Comparison of ENCODE assay signal across 1 cellular context in the genomic region with DNA sequence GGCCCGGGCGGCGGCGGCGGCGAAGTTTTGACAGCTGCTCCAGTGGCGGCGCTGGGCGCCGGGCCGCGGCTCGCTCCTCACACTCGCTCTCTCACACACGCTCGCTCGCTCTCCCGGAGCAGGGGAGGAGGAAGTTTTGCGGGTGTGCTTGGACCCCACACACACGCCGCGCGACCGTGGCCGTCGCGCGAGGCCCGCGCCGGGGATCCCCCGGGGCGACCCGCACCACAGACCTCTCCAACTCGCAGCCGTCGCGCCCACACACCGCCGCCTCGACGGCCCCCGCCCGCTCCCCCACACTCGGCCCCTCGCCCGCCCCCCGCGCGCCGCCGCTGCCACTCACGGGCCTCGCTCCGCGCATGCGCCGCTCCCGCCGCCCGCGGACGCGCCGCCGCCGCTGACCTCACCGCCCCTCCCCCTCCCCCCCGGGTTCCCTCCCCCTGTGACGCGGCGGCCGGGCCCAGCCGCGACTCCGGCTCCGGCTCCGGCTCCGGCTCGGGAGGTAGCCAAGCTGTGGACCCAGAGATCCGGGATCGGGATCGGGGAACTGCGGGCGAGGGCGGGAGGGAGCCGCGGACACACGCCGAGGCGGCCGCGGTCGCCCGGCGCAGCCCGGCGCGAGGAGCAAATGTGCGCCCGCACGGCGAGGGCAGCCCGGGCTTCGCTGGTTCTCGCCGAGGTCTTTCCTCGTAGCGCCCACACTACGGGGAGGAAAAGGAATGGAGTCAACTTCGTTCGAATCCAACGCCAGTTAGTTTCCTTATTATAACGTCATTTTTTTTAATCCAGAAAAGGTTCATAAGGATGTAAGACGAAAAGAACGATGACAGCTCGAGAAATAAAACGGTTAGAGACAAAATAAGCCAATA.
TF ChIP-seq lines count a peak whose summit lies in the region.

No MANE protein-coding gene starts in this region.

TF ChIP-seq in Ishikawa, 13 proteins besides CTCF, POLR2A, EP300 and RAD21 (continued from another document):
- TF ChIP-seq, protein P1, sequence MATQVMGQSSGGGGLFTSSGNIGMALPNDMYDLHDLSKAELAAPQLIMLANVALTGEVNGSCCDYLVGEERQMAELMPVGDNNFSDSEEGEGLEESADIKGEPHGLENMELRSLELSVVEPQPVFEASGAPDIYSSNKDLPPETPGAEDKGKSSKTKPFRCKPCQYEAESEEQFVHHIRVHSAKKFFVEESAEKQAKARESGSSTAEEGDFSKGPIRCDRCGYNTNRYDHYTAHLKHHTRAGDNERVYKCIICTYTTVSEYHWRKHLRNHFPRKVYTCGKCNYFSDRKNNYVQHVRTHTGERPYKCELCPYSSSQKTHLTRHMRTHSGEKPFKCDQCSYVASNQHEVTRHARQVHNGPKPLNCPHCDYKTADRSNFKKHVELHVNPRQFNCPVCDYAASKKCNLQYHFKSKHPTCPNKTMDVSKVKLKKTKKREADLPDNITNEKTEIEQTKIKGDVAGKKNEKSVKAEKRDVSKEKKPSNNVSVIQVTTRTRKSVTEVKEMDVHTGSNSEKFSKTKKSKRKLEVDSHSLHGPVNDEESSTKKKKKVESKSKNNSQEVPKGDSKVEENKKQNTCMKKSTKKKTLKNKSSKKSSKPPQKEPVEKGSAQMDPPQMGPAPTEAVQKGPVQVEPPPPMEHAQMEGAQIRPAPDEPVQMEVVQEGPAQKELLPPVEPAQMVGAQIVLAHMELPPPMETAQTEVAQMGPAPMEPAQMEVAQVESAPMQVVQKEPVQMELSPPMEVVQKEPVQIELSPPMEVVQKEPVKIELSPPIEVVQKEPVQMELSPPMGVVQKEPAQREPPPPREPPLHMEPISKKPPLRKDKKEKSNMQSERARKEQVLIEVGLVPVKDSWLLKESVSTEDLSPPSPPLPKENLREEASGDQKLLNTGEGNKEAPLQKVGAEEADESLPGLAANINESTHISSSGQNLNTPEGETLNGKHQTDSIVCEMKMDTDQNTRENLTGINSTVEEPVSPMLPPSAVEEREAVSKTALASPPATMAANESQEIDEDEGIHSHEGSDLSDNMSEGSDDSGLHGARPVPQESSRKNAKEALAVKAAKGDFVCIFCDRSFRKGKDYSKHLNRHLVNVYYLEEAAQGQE (IDR thresholded peaks at IDR 0.05; ENCODE audit: low read depth), result no peak
- no peak for TF ChIP-seq CEBPB (IDR thresholded peaks at IDR 0.05)
TF ChIP-seq in Ishikawa: peak in this region for 7.
